Comparison of ENCODE assay signal across 19 cellular contexts in the genomic region with DNA sequence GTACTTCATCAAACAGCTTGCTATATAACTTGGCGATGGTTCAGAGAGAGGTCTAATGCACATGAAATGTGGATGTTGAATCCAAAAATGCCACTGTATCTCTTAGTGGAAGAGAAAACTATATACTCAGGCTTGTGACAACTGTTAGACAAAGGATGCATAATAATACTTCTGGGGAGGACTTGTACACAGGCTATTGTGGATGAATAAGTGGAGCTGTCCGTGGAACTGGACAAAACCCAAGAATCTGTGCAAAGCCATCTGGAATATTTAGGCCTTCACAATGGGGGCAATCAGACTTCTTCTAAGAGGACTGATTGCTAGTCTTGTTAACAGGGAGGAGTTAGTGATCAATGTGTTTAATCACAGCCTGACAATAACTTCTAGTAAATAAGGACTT.
"Had no signal": no experiment of that assay in that cellular context is flagged by ENCODE, and none has a peak within 500 bp of the region (broad histone marks: within the 10 kb centered on the region; RNA-seq: fewer than 3 reads in every experiment).

No MANE protein-coding gene starts in this region.

- ATAC-seq: activated T-cell treated with anti-CD3 and anti-CD28 coated beads, Interleukin-2, amount 50 U/mL, for 72 hours; effector memory CD8-positive, alpha-beta T cell; naive thymus-derived CD8-positive, alpha-beta T cell; right lobe of liver; SK-N-SH treated with all-trans-retinoic acid at 6 μM for 48 hours; stimulated activated effector memory CD8-positive, alpha-beta T cell treated with anti-CD3 and anti-CD28 coated beads, Interleukin-12 subunit alpha, Interleukin-12 subunit beta, amount 100 ng/mL, for 72 hours; T-cell had no signal

- H3K9me3 Mint-ChIP-seq: activated B cell treated with CpG ODN at 0.5 μM for 24 hours; dendritic cell treated with granulocyte-macrophage colony-stimulating factor and Interleukin-4, amounts not matched to agents 40 ng/mL and 50 ng/mL, for 4 days; effector memory CD8-positive, alpha-beta T cell; stimulated activated effector memory CD8-positive, alpha-beta T cell treated with anti-CD3 and anti-CD28 coated beads, Interleukin-12 subunit alpha, Interleukin-12 subunit beta, amount 100 ng/mL, for 72 hours had no signal

- H3K27me3 Mint-ChIP-seq: activated B cell treated with CpG ODN at 0.5 μM for 24 hours; activated CD4-positive, alpha-beta T cell treated with anti-CD3 and anti-CD28 coated beads, Interleukin-2, amount 10 ng/mL, durations not matched to agents 7 days and 5 days; dendritic cell treated with granulocyte-macrophage colony-stimulating factor and Interleukin-4, amounts not matched to agents 40 ng/mL and 50 ng/mL, for 4 days; naive thymus-derived CD8-positive, alpha-beta T cell; T-cell had no signal

- H3K4me3 Mint-ChIP-seq: activated B cell treated with CpG ODN at 0.5 μM for 24 hours; activated CD4-positive, alpha-beta T cell treated with anti-CD3 and anti-CD28 coated beads, Interleukin-2, amount 10 ng/mL, durations not matched to agents 7 days and 5 days; activated T-cell treated with anti-CD3 and anti-CD28 coated beads, Interleukin-2, amount 50 U/mL, for 72 hours; dendritic cell treated with granulocyte-macrophage colony-stimulating factor and Interleukin-4, amounts not matched to agents 40 ng/mL and 50 ng/mL, for 4 days; effector memory CD8-positive, alpha-beta T cell; naive thymus-derived CD8-positive, alpha-beta T cell; stimulated activated effector memory CD8-positive, alpha-beta T cell treated with anti-CD3 and anti-CD28 coated beads, Interleukin-12 subunit alpha, Interleukin-12 subunit beta, amount 100 ng/mL, for 72 hours; T-cell had no signal

- H3K36me3 Mint-ChIP-seq: naive thymus-derived CD8-positive, alpha-beta T cell; stimulated activated effector memory CD8-positive, alpha-beta T cell treated with anti-CD3 and anti-CD28 coated beads, Interleukin-12 subunit alpha, Interleukin-12 subunit beta, amount 100 ng/mL, for 72 hours; T-cell had no signal

- H3K27ac Mint-ChIP-seq: activated B cell treated with CpG ODN at 0.5 μM for 24 hours; activated CD4-positive, alpha-beta T cell treated with anti-CD3 and anti-CD28 coated beads, Interleukin-2, amount 10 ng/mL, durations not matched to agents 7 days and 5 days; activated T-cell treated with anti-CD3 and anti-CD28 coated beads, Interleukin-2, amount 50 U/mL, for 72 hours; dendritic cell treated with granulocyte-macrophage colony-stimulating factor and Interleukin-4, amounts not matched to agents 40 ng/mL and 50 ng/mL, for 4 days; effector memory CD8-positive, alpha-beta T cell; naive thymus-derived CD8-positive, alpha-beta T cell; stimulated activated effector memory CD8-positive, alpha-beta T cell treated with anti-CD3 and anti-CD28 coated beads, Interleukin-12 subunit alpha, Interleukin-12 subunit beta, amount 100 ng/mL, for 72 hours; T-cell had no signal

- H3K4me1 Mint-ChIP-seq: activated B cell treated with CpG ODN at 0.5 μM for 24 hours; activated CD4-positive, alpha-beta T cell treated with anti-CD3 and anti-CD28 coated beads, Interleukin-2, amount 10 ng/mL, durations not matched to agents 7 days and 5 days; naive thymus-derived CD8-positive, alpha-beta T cell; stimulated activated effector memory CD8-positive, alpha-beta T cell treated with anti-CD3 and anti-CD28 coated beads, Interleukin-12 subunit alpha, Interleukin-12 subunit beta, amount 100 ng/mL, for 72 hours; T-cell had no signal

- DNase-seq: activated B cell treated with CpG ODN at 0.5 μM for 24 hours; activated CD4-positive, alpha-beta T cell treated with anti-CD3 and anti-CD28 coated beads, Interleukin-2, amount 10 ng/mL, durations not matched to agents 7 days and 5 days; activated effector memory CD4-positive, alpha-beta T cell treated with anti-CD3 and anti-CD28 coated beads, Interleukin-2, amount 50 U/mL, for 16 hours; activated naive CD4-positive, alpha-beta T cell treated with anti-CD3 and anti-CD28 coated beads, Interleukin-2, amount 50 U/mL, for 16 hours; activated T-cell treated with anti-CD3 and anti-CD28 coated beads, Interleukin-2, amount 50 U/mL, for 72 hours; aorta; effector memory CD8-positive, alpha-beta T cell; esophagus squamous epithelium; mammary epithelial cell; naive thymus-derived CD8-positive, alpha-beta T cell; ovary; right lobe of liver; stimulated activated CD4-positive, alpha-beta T cell treated with anti-CD3 and anti-CD28 coated beads, Interleukin-4, amount 100 ng/mL, for 24 hours; stomach; T-cell; upper lobe of left lung had no signal
